In the genomic region with DNA sequence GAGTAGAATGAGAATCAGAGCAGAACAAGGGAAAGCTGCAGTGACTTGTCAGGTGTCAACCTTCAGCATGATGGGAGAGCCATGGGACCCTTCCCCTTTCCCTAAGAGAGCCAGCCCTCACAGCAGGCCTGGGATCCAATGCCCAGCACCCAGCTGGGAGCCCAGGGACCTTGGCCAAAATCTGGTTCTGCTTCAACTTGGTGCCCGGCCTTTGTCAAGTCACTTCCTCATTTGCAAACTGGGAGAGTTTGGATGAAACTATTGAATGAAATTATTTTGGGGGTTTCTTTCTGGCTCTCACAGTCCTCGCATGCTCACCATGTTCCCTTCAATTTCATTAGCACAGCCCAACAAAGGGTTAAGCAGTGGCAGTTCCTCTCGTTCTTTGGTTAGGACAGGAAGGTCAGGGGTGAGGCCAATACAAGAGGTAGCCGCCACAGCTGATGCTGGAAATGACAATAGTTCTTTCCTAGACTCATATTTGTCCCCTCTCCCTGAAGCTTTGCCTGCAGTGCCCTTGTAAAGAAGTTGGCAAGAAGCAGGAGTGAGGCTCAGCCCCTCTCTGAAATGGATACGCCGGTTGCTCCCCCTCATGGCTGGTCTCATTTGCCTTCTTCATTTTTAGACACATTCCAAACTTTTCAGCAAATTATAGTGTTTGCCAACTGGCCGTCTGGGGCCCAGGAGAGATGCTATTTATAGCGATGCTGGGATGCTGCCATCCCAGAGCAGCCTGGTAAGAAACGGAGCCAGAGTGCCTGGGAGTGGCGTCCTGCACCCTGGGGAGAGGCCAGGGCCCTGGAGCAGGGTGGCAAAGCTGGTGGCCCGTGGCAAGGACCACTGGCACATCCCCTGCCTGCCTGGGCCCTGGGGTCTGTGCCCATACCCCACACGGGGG, we compare ENCODE assay signal across 13 cellular contexts. TPM values are rescaled to one million over a fixed set of nuclear protein-coding genes. Genes with fewer than 3 reads are reported as not detected.
DNase-seq lines count a peak whose midpoint lies in the region; ATAC-seq and TF ChIP-seq lines count a peak whose summit lies in the region.
"Had no signal": no experiment of that assay in that cellular context is flagged by ENCODE, and none has a peak within 500 bp of the region (broad histone marks: within the 10 kb centered on the region; RNA-seq: fewer than 3 reads in every experiment).

No MANE protein-coding gene starts in this region.

- no peak overlapping the region for H3K27ac ChIP-seq in osteoblast (ENCODE audit: low read depth, low read length)

- peaks cover 3% of the 10 kb centered on the region for H3K9me3 ChIP-seq in osteoblast (ENCODE audit: low read depth, low read length)
- H3K9me3 ChIP-seq: left lung had no signal

- H3K4me2 ChIP-seq in osteoblast (ENCODE audit: insufficient read depth, low read length) = peak overlapping the region; percentile 64

- no peak for ATAC-seq in HG02973 (IDR thresholded peaks at IDR 0.05; ENCODE audit: unreplicated experiment)
- no peak for ATAC-seq in effector memory CD8-positive, alpha-beta T cell (replicated peaks)
- ATAC-seq in HG03439 (IDR thresholded peaks at IDR 0.05; ENCODE audit: unreplicated experiment) = no peak
- ATAC-seq: CD8-positive, alpha-beta T cell; left lung had no signal

- peaks cover 6% of the 10 kb centered on the region for H3K36me3 Mint-ChIP-seq in effector memory CD8-positive, alpha-beta T cell (ENCODE audit: insufficient read depth)
- H3K36me3 Mint-ChIP-seq: CD8-positive, alpha-beta T cell had no signal

- H3K79me2 ChIP-seq in osteoblast (ENCODE audit: insufficient read depth, low read length) = no peaks in the 10 kb centered on the region

- peaks cover 11 to 21% of the 10 kb centered on the region in 2 donors for H3K4me1 Mint-ChIP-seq in effector memory CD8-positive, alpha-beta T cell (ENCODE audit: low read depth in 2 of 2)

- H3K4me3 ChIP-seq in BJ (ENCODE audit: low read depth, low read length) (no peak overlapping the region), fibroblast of the aortic adventitia (ENCODE audit: low read depth, low read length) (no peak overlapping the region), osteoblast (ENCODE audit: insufficient read depth, low read length) (peak overlapping the region; percentile 3)
- H3K4me3 ChIP-seq: left lung had no signal

- POLR2A ChIA-PET in BJ (lab: Charles Lee) = no interaction called here

- peak; percentile 15; the same call in 1 of the 2 replicates for TF ChIP-seq CTCF in BJ (IDR thresholded peaks at IDR 0.05; ENCODE audit: insufficient read depth, low read depth, low read length)
- TF ChIP-seq CTCF in fibroblast of the aortic adventitia (IDR thresholded peaks at IDR 0.05; ENCODE audit: insufficient read depth, low read length) = peak; percentile 27
- no peak for TF ChIP-seq CTCF in osteoblast (IDR thresholded peaks at IDR 0.05; ENCODE audit: extremely low read depth, low read depth, low read length)

- peaks cover 27 to 53% of the 10 kb centered on the region in 2 donors for H3K27me3 Mint-ChIP-seq in effector memory CD8-positive, alpha-beta T cell

- peak overlapping the region; percentile 11 for H2AFZ ChIP-seq in osteoblast (ENCODE audit: low read length)

- no peak for DNase-seq in BJ (ENCODE audit: low read depth)
- DNase-seq in NOMO-1 treated with DMSO at 0.1 percent for 48 hours (lab: John Stamatoyannopoulos, UW; ENCODE audit: unreplicated experiment) = peak; percentile 23
- DNase-seq in fibroblast of the aortic adventitia (ENCODE audit: low read depth) = peak; percentile 81
- no peak for DNase-seq in osteoblast (ENCODE audit: insufficient read length, low spot score, missing footprints)
- no peak for DNase-seq in NCI-H146 (lab: John Stamatoyannopoulos, UW)
- DNase-seq in effector memory CD8-positive, alpha-beta T cell = no peak
- DNase-seq: activated CD4-positive, alpha-beta T cell treated with anti-CD3 and anti-CD28 coated beads, Interleukin-2, amount 50 U/mL, for 4 hours; activated effector memory CD4-positive, alpha-beta T cell treated with Interleukin-2 at 50 U/mL for 16 hours; CD8-positive, alpha-beta T cell; cerebellar nuclear complex; left lung had no signal

- H3K4me1 ChIP-seq in osteoblast (ENCODE audit: insufficient read depth, low read length) = peaks cover 29% of the 10 kb centered on the region

- H3K4me3 Mint-ChIP-seq in effector memory CD8-positive, alpha-beta T cell = no peak overlapping the region
- H3K4me3 Mint-ChIP-seq: CD8-positive, alpha-beta T cell had no signal

- CTCF ChIA-PET in BJ (lab: Yijun Ruan, JAX) = interaction anchor here (1.3 to 24.7 kb wide), 7 partner anchors 12 to 121 kb away, joined by 4 to 784 read pairs (median 17); a partner anchor contains a TSS

- H3K36me3 ChIP-seq in BJ (ENCODE audit: control insufficient read depth, insufficient read depth, low read length) (no peaks in the 10 kb centered on the region), osteoblast (ENCODE audit: insufficient read depth, low read length) (no peaks in the 10 kb centered on the region)
- H3K36me3 ChIP-seq: left lung had no signal

- no peaks in the 10 kb centered on the region for H4K20me1 ChIP-seq in osteoblast (ENCODE audit: insufficient read depth, low read length)

- H3K27ac Mint-ChIP-seq in effector memory CD8-positive, alpha-beta T cell = no peak overlapping the region
- H3K27ac Mint-ChIP-seq: CD8-positive, alpha-beta T cell had no signal

- H3K27me3 ChIP-seq in BJ (ENCODE audit: control insufficient read depth, insufficient read depth, low read length) = peaks cover under 1% of the 10 kb centered on the region
- H3K27me3 ChIP-seq in osteoblast (ENCODE audit: insufficient read depth, low read length) = peaks cover 20% of the 10 kb centered on the region

- H3K9me3 Mint-ChIP-seq in effector memory CD8-positive, alpha-beta T cell = no peaks in the 10 kb centered on the region
- H3K9me3 Mint-ChIP-seq: CD8-positive, alpha-beta T cell had no signal

RNA-seq across cellular contexts. Expression of a gene that starts 34.5 kb away (rescaled TPM):
- polyA plus RNA-seq in BJ (2011; rRNA removed) = not detected in 2 replicates
- polyA minus RNA-seq in BJ (2011; rRNA and poly(A)+ RNA removed) = 0.09 TPM in 1 of 2 replicates, not detected in the other
- total RNA-seq in fibroblast of the aortic adventitia (ENCODE audit: low replicate concordance) = not detected in 2 replicates
- under 0.01 TPM in 1 of 2 replicates, not detected in the other for total RNA-seq in osteoblast

Comparison
In these comparisons a context has a peak if more than half of its experiments do, and no peak if none do; other contexts are left out.
1. DNase-seq: peak in NOMO-1 treated with DMSO at 0.1 percent for 48 hours (single experiment) and fibroblast of the aortic adventitia (single experiment); none in BJ (single experiment), osteoblast (single experiment), NCI-H146 (single experiment) and effector memory CD8-positive, alpha-beta T cell (0 of 3).